In genomic region chr19:1355258-1355973, GRCh38 we compare ENCODE assay signal across 8 cellular contexts. TPM values are rescaled to one million over a fixed set of nuclear protein-coding genes. Genes with fewer than 3 reads are reported as not detected.
A peak's percentile ranks its signal among the peaks of the same experiment; 100 is the strongest.
DNase-seq lines count a peak whose midpoint lies in the region; ATAC-seq, FAIRE-seq and TF ChIP-seq lines count a peak whose summit lies in the region.

No MANE protein-coding gene starts in this region.

- POLR2A ChIA-PET in CD4-positive, alpha-beta T cell (lab: Charles Lee) = interaction anchor here (0.6 to 1.4 kb wide), 4 partner anchors 28 to 571 kb away, joined by 6 to 20 read pairs (median 8); partner anchors contain the start of genes CIRBP, FAM174C and NDUFS7
- POLR2A ChIA-PET in HepG2 (lab: Yijun Ruan, JAX) = interaction anchor here (0.7 to 1.9 kb wide), 15 partner anchors 9 to 111 kb away, joined by 3 to 14 read pairs (median 4); partner anchors contain the start of genes CIRBP, FAM174C and NDUFS7

- H3K27me3 Mint-ChIP-seq in CD4-positive, alpha-beta T cell = no peaks in the 10 kb centered on the region

- no peak for DNase-seq in CD4-positive, alpha-beta T cell
- DNase-seq in body of pancreas (no peak), HepG2 (ENCODE audit: low spot score) (no peak), activated gamma-delta T cell (lab: John Stamatoyannopoulos, UW) (no peak), NCI-H2171 treated with DMSO at 0.1 percent for 48 hours (lab: John Stamatoyannopoulos, UW) (no peak)

- no TSS peak for BruUV-seq in HepG2 (replicated peaks; lab: Mats Ljungman, UMichigan)

- H3K9me3 ChIP-seq in CD4-positive, alpha-beta T cell (ENCODE audit: control insufficient read depth, low read length) = no peaks in the 10 kb centered on the region
- H3K9me3 ChIP-seq in KOPT-K1 (ENCODE audit: insufficient read depth, low read length, poor library complexity, severe bottlenecking) (no peaks in the 10 kb centered on the region), body of pancreas (no peaks in the 10 kb centered on the region), HepG2 (ENCODE audit: low read length) (no peaks in the 10 kb centered on the region), stomach smooth muscle (ENCODE audit: control insufficient read depth in 2 of 2, low read length in 2 of 2) (no peaks in the 10 kb centered on the region)

- H4K20me1 ChIP-seq in HepG2 (ENCODE audit: insufficient read depth, low read length) = no peaks in the 10 kb centered on the region

- peaks cover 17% of the 10 kb centered on the region for H3K4me1 Mint-ChIP-seq in CD4-positive, alpha-beta T cell (ENCODE audit: low read depth)

- H3K36me3 ChIP-seq in KOPT-K1 (ENCODE audit: insufficient read depth, low read length) (peaks cover 38% of the 10 kb centered on the region), body of pancreas (replicated peaks in 1 of 2; ENCODE audit: insufficient read depth in 1 of 2, low read depth in 2 of 2) (peaks cover 0 to 3% of the 10 kb centered on the region in 2 donors), HepG2 (replicated peaks in 1 of 2; ENCODE audit: control insufficient read depth in 1 of 2, insufficient read depth in 2 of 2, low read length in 2 of 2) (peaks cover 4 to 14% of the 10 kb centered on the region in 2 experiments; a peak in 4 of 5 replicates), stomach smooth muscle (ENCODE audit: control insufficient read depth in 2 of 2, insufficient read depth in 2 of 2, low read length in 2 of 2) (peaks cover 9 to 16% of the 10 kb centered on the region in 2 donors)

- no peak for TF ChIP-seq POLR2A in body of pancreas (IDR thresholded peaks at IDR 0.05)
- no peak for TF ChIP-seq POLR2A in HepG2 (IDR thresholded peaks at IDR 0.05; ENCODE audit: insufficient read depth in 1 of 2, low read depth in 2 of 2, low read length in 2 of 2)

- peaks cover 28% of the 10 kb centered on the region for H3K36me3 Mint-ChIP-seq in CD4-positive, alpha-beta T cell (ENCODE audit: low read depth)

- WGBS in body of pancreas, 2 donors = 1 to 3% methylated on average over 24 to 26 of the region's 26 CpGs
- 5% methylated on average over 22 of the region's 26 CpGs for WGBS in HepG2 (ENCODE audit: low lambda C conversion rate)

- H3K4me1 ChIP-seq in body of pancreas (peaks cover 24% of the 10 kb centered on the region), HepG2 (ENCODE audit: insufficient read depth, low read length) (peaks cover 27% of the 10 kb centered on the region), stomach smooth muscle (ENCODE audit: control insufficient read depth, insufficient read depth, low read length) (peaks cover 34% of the 10 kb centered on the region)

- TF ChIP-seq CTCF in CD4-positive, alpha-beta T cell (IDR thresholded peaks at IDR 0.05) = no peak
- TF ChIP-seq CTCF in body of pancreas (IDR thresholded peaks at IDR 0.05) (no peak), HepG2 (CRISPR knock-in tag; IDR thresholded peaks at IDR 0.05) (no peak)

- in situ Hi-C loops in HepG2 (cut with HindIII; ENCODE audit: extremely low pct_ligation_motif_present, low pct_unique_long_range_greater_than_20kb) = no loop called here

- peak overlapping the region; percentile 29 for H3K27ac Mint-ChIP-seq in CD4-positive, alpha-beta T cell

- no peak for ATAC-seq in CD4-positive, alpha-beta T cell (ENCODE audit: poor library complexity)
- ATAC-seq in body of pancreas (no peak), HepG2 (no peak), HG02798 (IDR thresholded peaks at IDR 0.05; ENCODE audit: poor library complexity, unreplicated experiment) (no peak)

- no peak overlapping the region for H3K27ac ChIP-seq in CD4-positive, alpha-beta T cell (ENCODE audit: low read depth, low read length)
- peak overlapping the region; percentile 93 for H3K27ac ChIP-seq in KOPT-K1 (ENCODE audit: low read depth, low read length, poor library complexity, severe bottlenecking)
- H3K27ac ChIP-seq in body of pancreas = peak overlapping the region; percentile 62 to 95 (median 73)
- H3K27ac ChIP-seq in HepG2 (ENCODE audit: extremely low read length, insufficient read depth, low read length) = no peak overlapping the region
- H3K27ac ChIP-seq in stomach smooth muscle (ENCODE audit: low read length) = peak overlapping the region; percentile 49

- intact Hi-C loops in CD4-positive, alpha-beta T cell (cut with DNase I, micrococcal nuclease) = no loop called here
- intact Hi-C loops in body of pancreas (cut with DNase I) = no loop called here
- intact Hi-C loops in HepG2 (cut with micrococcal nuclease; ENCODE audit: unreplicated experiment) = no loop called here

- TF ChIP-seq EP300 in HepG2 (IDR thresholded peaks at IDR 0.05; ENCODE audit: low read depth in 2 of 2, low read length in 2 of 2) = no peak
- TF ChIP-seq EP300 in HepG2 (CRISPR knock-in tag; IDR thresholded peaks at IDR 0.05; ENCODE audit: borderline replicate concordance) = no peak

- no peak for TF ChIP-seq RAD21 in HepG2 (CRISPR knock-in tag; IDR thresholded peaks at IDR 0.05)

- H3K79me2 ChIP-seq in HepG2 (ENCODE audit: insufficient read depth, low read length) = peaks cover 10% of the 10 kb centered on the region

- CTCF ChIA-PET in CD4-positive, alpha-beta T cell (lab: Charles Lee) = interaction anchor here (0.6 to 1.4 kb wide), 4 partner anchors 9 to 419 kb away, joined by 3 to 5 read pairs (median 3); no protein-coding TSS in a partner anchor
- CTCF ChIA-PET in HepG2 (lab: Yijun Ruan, JAX; ENCODE audit: low intra/inter-chr PET ratio, low total read pairs) = no interaction called here

- no peaks in the 10 kb centered on the region for H3K9me3 Mint-ChIP-seq in CD4-positive, alpha-beta T cell

- peak overlapping the region; percentile 47 to 65 for H3K4me3 ChIP-seq in body of pancreas
- H3K4me3 ChIP-seq in HepG2 (replicated peaks in 1 of 3; ENCODE audit: insufficient read depth in 1 of 3, low read depth in 2 of 3, low read length in 3 of 3) = peak overlapping the region; percentile 56 to 97 (median 87)
- H3K4me3 ChIP-seq in stomach smooth muscle (ENCODE audit: low read length in 2 of 2) = peak overlapping the region; percentile 67 to 81

- H2AFZ ChIP-seq in HepG2 (ENCODE audit: low read length) = no peak overlapping the region

- peak overlapping the region; percentile 83 for H3K4me3 Mint-ChIP-seq in CD4-positive, alpha-beta T cell

- peak overlapping the region; percentile 81 for H3K9ac ChIP-seq in HepG2 (ENCODE audit: insufficient read depth, low read depth, low read length)
- H3K9ac ChIP-seq in stomach smooth muscle (ENCODE audit: low read length in 2 of 2) = peak overlapping the region; percentile 71 to 78

- peak overlapping the region; percentile 93 for H3K4me2 ChIP-seq in HepG2 (ENCODE audit: low read depth, low read length)

- FAIRE-seq in HepG2 (lab: Jason Lieb, UNC) = no peak

- H3K27me3 ChIP-seq in CD4-positive, alpha-beta T cell (ENCODE audit: control insufficient read depth, insufficient read depth, low read length) = no peaks in the 10 kb centered on the region
- H3K27me3 ChIP-seq in body of pancreas (no peaks in the 10 kb centered on the region), HepG2 (ENCODE audit: control insufficient read depth in 1 of 2, insufficient read depth in 2 of 2, low read length in 2 of 2) (no peaks in the 10 kb centered on the region), stomach smooth muscle (ENCODE audit: control insufficient read depth in 1 of 2, insufficient read depth in 2 of 2, low read length in 2 of 2) (no peaks in the 10 kb centered on the region)

RNA-seq across cellular contexts. Expression of gene NDUFS7, which starts 28.3 kb away (rescaled TPM):
- 10 to 100 TPM; 40.0 to 42.6 TPM for total RNA-seq in CD4-positive, alpha-beta T cell
- total RNA-seq in body of pancreas (10 to 100 TPM; 59.9 to 87.7 TPM), HepG2 (2016; rRNA removed; fragmentation: Illumina TruSeq; extraction: Trizol) (41.9 and 66.9 TPM in 2 replicates)
- total RNA-seq in HepG2 (2016; cell fraction: cytosol; rRNA removed; fragmentation: Illumina TruSeq; extraction: Trizol; ENCODE audit: low read depth) = 18.8 and 21.5 TPM in 2 replicates
- 44.6 and 65.2 TPM in 2 replicates for total RNA-seq in HepG2 (2016; cell fraction: insoluble cytoplasmic fraction; rRNA removed; fragmentation: Illumina TruSeq; extraction: Trizol)
- total RNA-seq in HepG2 (2016; cell fraction: membrane; rRNA removed; fragmentation: Illumina TruSeq; extraction: Trizol) = 20.5 and 26.2 TPM in 2 replicates
- 38.7 and 47.0 TPM in 2 replicates for total RNA-seq in HepG2 (2016; cell fraction: nucleus; rRNA removed; fragmentation: Illumina TruSeq; extraction: Trizol)
- polyA plus RNA-seq in HepG2 (2011; rRNA removed) = 34.3 and 39.2 TPM in 2 replicates
- 40.7 and 105 TPM in 2 replicates for polyA plus RNA-seq in HepG2 (2011; cell fraction: cytosol; rRNA removed)
- polyA plus RNA-seq in HepG2 (2011; cell fraction: nucleus; rRNA removed) = 81.3 and 103 TPM in 2 replicates
- polyA plus RNA-seq in HepG2 (2012) = 23.8 and 33.4 TPM in 2 replicates
- 23.8 and 28.5 TPM in 2 replicates for polyA plus RNA-seq in HepG2 (2016; cell fraction: cytosol; fragmentation: Illumina TruSeq; extraction: Trizol; ENCODE audit: low read depth)
- polyA plus RNA-seq in HepG2 (2016; cell fraction: insoluble cytoplasmic fraction; fragmentation: Illumina TruSeq; extraction: Trizol; ENCODE audit: low read depth) = 44.9 and 52.6 TPM in 2 replicates
- 17.9 and 21.2 TPM in 2 replicates for polyA plus RNA-seq in HepG2 (2016; cell fraction: membrane; fragmentation: Illumina TruSeq; extraction: Trizol; ENCODE audit: low read depth)
- 72.2 and 84.5 TPM in 2 replicates for polyA plus RNA-seq in HepG2 (2016; cell fraction: nucleus; fragmentation: Illumina TruSeq; extraction: Trizol; ENCODE audit: insufficient read depth, low read depth)
- polyA minus RNA-seq in HepG2 (2011; rRNA and poly(A)+ RNA removed; ENCODE audit: low replicate concordance) = 40.5 and 74.3 TPM in 2 replicates
- polyA minus RNA-seq in HepG2 (2011; cell fraction: cytosol; rRNA and poly(A)+ RNA removed) = 34.4 and 46.1 TPM in 2 replicates
- 8.9 and 9.0 TPM in 2 replicates for polyA minus RNA-seq in HepG2 (2011; cell fraction: nucleus; rRNA and poly(A)+ RNA removed)

RNA-seq across cellular contexts. Expression of gene GAMT, which starts 45.9 kb away (rescaled TPM):
- 10 to 100 TPM; 11.0 to 13.0 TPM for total RNA-seq in CD4-positive, alpha-beta T cell
- total RNA-seq in body of pancreas = 100 to 1,000 TPM in 1 of 2 donors, 10 to 100 TPM in 1; 70.2 to 129 TPM
- 113 and 124 TPM in 2 replicates for total RNA-seq in HepG2 (2016; rRNA removed; fragmentation: Illumina TruSeq; extraction: Trizol)
- total RNA-seq in HepG2 (2016; cell fraction: cytosol; rRNA removed; fragmentation: Illumina TruSeq; extraction: Trizol; ENCODE audit: low read depth) = 167 and 206 TPM in 2 replicates
- total RNA-seq in HepG2 (2016; cell fraction: insoluble cytoplasmic fraction; rRNA removed; fragmentation: Illumina TruSeq; extraction: Trizol) = 112 and 125 TPM in 2 replicates
- 130 and 170 TPM in 2 replicates for total RNA-seq in HepG2 (2016; cell fraction: membrane; rRNA removed; fragmentation: Illumina TruSeq; extraction: Trizol)
- total RNA-seq in HepG2 (2016; cell fraction: nucleus; rRNA removed; fragmentation: Illumina TruSeq; extraction: Trizol) = 42.6 and 51.4 TPM in 2 replicates
- polyA plus RNA-seq in HepG2 (2011; rRNA removed) = 115 and 120 TPM in 2 replicates
- 103 and 156 TPM in 2 replicates for polyA plus RNA-seq in HepG2 (2011; cell fraction: cytosol; rRNA removed)
- 88.3 and 90.1 TPM in 2 replicates for polyA plus RNA-seq in HepG2 (2011; cell fraction: nucleus; rRNA removed)
- polyA plus RNA-seq in HepG2 (2012) = 74.3 and 76.0 TPM in 2 replicates
- polyA plus RNA-seq in HepG2 (2016; cell fraction: cytosol; fragmentation: Illumina TruSeq; extraction: Trizol; ENCODE audit: low read depth) = 282 and 316 TPM in 2 replicates
- 152 and 183 TPM in 2 replicates for polyA plus RNA-seq in HepG2 (2016; cell fraction: insoluble cytoplasmic fraction; fragmentation: Illumina TruSeq; extraction: Trizol; ENCODE audit: low read depth)
- polyA plus RNA-seq in HepG2 (2016; cell fraction: membrane; fragmentation: Illumina TruSeq; extraction: Trizol; ENCODE audit: low read depth) = 195 and 222 TPM in 2 replicates
- polyA plus RNA-seq in HepG2 (2016; cell fraction: nucleus; fragmentation: Illumina TruSeq; extraction: Trizol; ENCODE audit: insufficient read depth, low read depth) = 119 and 134 TPM in 2 replicates
- 46.3 and 144 TPM in 2 replicates for polyA minus RNA-seq in HepG2 (2011; rRNA and poly(A)+ RNA removed; ENCODE audit: low replicate concordance)
- 48.8 and 63.0 TPM in 2 replicates for polyA minus RNA-seq in HepG2 (2011; cell fraction: cytosol; rRNA and poly(A)+ RNA removed)
- polyA minus RNA-seq in HepG2 (2011; cell fraction: nucleus; rRNA and poly(A)+ RNA removed) = 20.3 and 21.1 TPM in 2 replicates

RNA-seq across cellular contexts. Expression of gene DAZAP1, which starts 52.0 kb away (rescaled TPM):
- total RNA-seq in CD4-positive, alpha-beta T cell = 100 to 1,000 TPM; 128 to 133 TPM
- total RNA-seq in body of pancreas = 10 to 100 TPM; 25.4 to 63.3 TPM
- total RNA-seq in HepG2 (2016; rRNA removed; fragmentation: Illumina TruSeq; extraction: Trizol) = 50.5 and 79.2 TPM in 2 replicates
- total RNA-seq in HepG2 (2016; cell fraction: cytosol; rRNA removed; fragmentation: Illumina TruSeq; extraction: Trizol; ENCODE audit: low read depth) = 72.9 and 77.7 TPM in 2 replicates
- total RNA-seq in HepG2 (2016; cell fraction: insoluble cytoplasmic fraction; rRNA removed; fragmentation: Illumina TruSeq; extraction: Trizol) = 43.4 and 84.1 TPM in 2 replicates
- total RNA-seq in HepG2 (2016; cell fraction: membrane; rRNA removed; fragmentation: Illumina TruSeq; extraction: Trizol) = 104 and 106 TPM in 2 replicates
- total RNA-seq in HepG2 (2016; cell fraction: nucleus; rRNA removed; fragmentation: Illumina TruSeq; extraction: Trizol) = 38.3 and 43.3 TPM in 2 replicates
- 58.7 and 63.3 TPM in 2 replicates for polyA plus RNA-seq in HepG2 (2011; rRNA removed)
- polyA plus RNA-seq in HepG2 (2011; cell fraction: cytosol; rRNA removed) = 37.8 and 48.2 TPM in 2 replicates
- 99.5 and 105 TPM in 2 replicates for polyA plus RNA-seq in HepG2 (2011; cell fraction: nucleus; rRNA removed)
- polyA plus RNA-seq in HepG2 (2012) = 48.3 and 71.8 TPM in 2 replicates
- polyA plus RNA-seq in HepG2 (2016; cell fraction: cytosol; fragmentation: Illumina TruSeq; extraction: Trizol; ENCODE audit: low read depth) = 108 and 114 TPM in 2 replicates
- 86.3 and 104 TPM in 2 replicates for polyA plus RNA-seq in HepG2 (2016; cell fraction: insoluble cytoplasmic fraction; fragmentation: Illumina TruSeq; extraction: Trizol; ENCODE audit: low read depth)
- polyA plus RNA-seq in HepG2 (2016; cell fraction: membrane; fragmentation: Illumina TruSeq; extraction: Trizol; ENCODE audit: low read depth) = 117 and 124 TPM in 2 replicates
- 140 and 145 TPM in 2 replicates for polyA plus RNA-seq in HepG2 (2016; cell fraction: nucleus; fragmentation: Illumina TruSeq; extraction: Trizol; ENCODE audit: insufficient read depth, low read depth)
- 26.8 and 58.6 TPM in 2 replicates for polyA minus RNA-seq in HepG2 (2011; rRNA and poly(A)+ RNA removed; ENCODE audit: low replicate concordance)
- polyA minus RNA-seq in HepG2 (2011; cell fraction: cytosol; rRNA and poly(A)+ RNA removed) = 32.1 and 33.1 TPM in 2 replicates
- polyA minus RNA-seq in HepG2 (2011; cell fraction: nucleus; rRNA and poly(A)+ RNA removed) = 35.5 and 41.4 TPM in 2 replicates

Comparison
In these comparisons a context has a peak if more than half of its experiments do, and no peak if none do; other contexts are left out.
1. H3K27ac ChIP-seq: peak in KOPT-K1 (single experiment), body of pancreas (4 of 4) and stomach smooth muscle (single experiment); none in CD4-positive, alpha-beta T cell (single experiment) and HepG2 (single experiment).
2. Peak in every context shown above with its lines, with median percentiles within 50 percentile points of each other: H3K4me3 ChIP-seq.